Comparison of ENCODE assay signal across 15 cellular contexts in the genomic region with DNA sequence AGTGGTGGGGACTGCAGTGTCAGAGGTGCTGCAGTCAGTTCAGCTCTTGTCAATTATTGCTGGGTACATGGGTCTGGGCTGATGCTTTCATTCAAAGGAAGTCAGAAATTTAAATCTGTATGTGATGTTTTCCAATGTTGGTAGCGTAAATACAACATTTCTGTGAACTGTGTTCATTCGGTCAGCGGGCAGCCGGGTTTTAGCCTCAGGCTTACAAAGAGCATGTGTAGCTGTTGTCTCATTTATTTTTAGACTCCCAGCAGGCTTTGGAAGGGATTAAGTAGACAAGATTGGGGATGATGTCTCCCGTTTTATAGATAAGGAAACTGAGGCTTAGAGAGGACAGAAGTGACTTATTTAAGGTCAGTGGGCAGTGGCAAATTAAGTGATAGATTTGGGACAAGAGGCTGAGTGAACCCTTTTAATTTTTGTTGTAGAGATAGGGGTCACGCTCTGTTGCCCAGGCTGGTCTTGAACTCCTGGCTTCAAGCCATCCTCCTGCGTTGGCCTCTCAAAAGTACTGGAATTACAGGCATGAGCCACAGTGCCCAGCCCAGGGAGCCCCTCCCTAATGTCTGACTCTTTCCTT. TPM values are rescaled to one million over a fixed set of nuclear protein-coding genes. Genes with fewer than 3 reads are reported as not detected.
"Had no signal": no experiment of that assay in that cellular context is flagged by ENCODE, and none has a peak within 500 bp of the region (broad histone marks: within the 10 kb centered on the region; RNA-seq: fewer than 3 reads in every experiment).

No MANE protein-coding gene starts in this region.

- H3K4me3 Mint-ChIP-seq: activated naive CD8-positive, alpha-beta T cell treated with anti-CD3 and anti-CD28 coated beads for 36 hours; activated T-cell treated with anti-CD3 and anti-CD28 coated beads, Interleukin-2, amount 50 U/mL, for 24 hours; naive thymus-derived CD8-positive, alpha-beta T cell; stimulated activated naive CD8-positive, alpha-beta T cell treated with anti-CD3 and anti-CD28 coated beads, Interleukin-15, Interleukin-2, amounts not matched to agents 100 ng/mL and 50 ng/mL, for 24 hours had no signal

- H3K4me1 Mint-ChIP-seq: naive thymus-derived CD8-positive, alpha-beta T cell had no signal

- H3K4me3 ChIP-seq: breast epithelium, coronary artery, lower lobe of right lung, prostate gland, thyroid gland had no signal

- H3K27ac Mint-ChIP-seq: activated naive CD8-positive, alpha-beta T cell treated with anti-CD3 and anti-CD28 coated beads for 36 hours; activated T-cell treated with anti-CD3 and anti-CD28 coated beads, Interleukin-2, amount 50 U/mL, for 24 hours; activated T-helper 2 cell treated with anti-CD3 and anti-CD28 coated beads, Interferon-gamma antibody, Interleukin-2, Interleukin-4, amounts not matched to agents 10 μg/mL and 5 μg/mL and 100 μg/mL, durations not matched to agents 14 hours and 24 hours and 36 hours; stimulated activated naive CD8-positive, alpha-beta T cell treated with anti-CD3 and anti-CD28 coated beads, Interleukin-15, Interleukin-2, amounts not matched to agents 100 ng/mL and 50 ng/mL, for 24 hours had no signal

- H3K9me3 Mint-ChIP-seq: activated naive CD8-positive, alpha-beta T cell treated with anti-CD3 and anti-CD28 coated beads for 36 hours; activated T-cell treated with anti-CD3 and anti-CD28 coated beads, Interleukin-2, amount 50 U/mL, for 24 hours; activated T-helper 2 cell treated with anti-CD3 and anti-CD28 coated beads, Interferon-gamma antibody, Interleukin-2, Interleukin-4, amounts not matched to agents 10 μg/mL and 5 μg/mL and 100 μg/mL, durations not matched to agents 14 hours and 24 hours and 36 hours; naive thymus-derived CD8-positive, alpha-beta T cell; stimulated activated naive CD8-positive, alpha-beta T cell treated with anti-CD3 and anti-CD28 coated beads, Interleukin-15, Interleukin-2, amounts not matched to agents 100 ng/mL and 50 ng/mL, for 24 hours had no signal

- H3K36me3 Mint-ChIP-seq: activated naive CD8-positive, alpha-beta T cell treated with anti-CD3 and anti-CD28 coated beads for 36 hours; naive thymus-derived CD8-positive, alpha-beta T cell had no signal

- H3K4me1 ChIP-seq: breast epithelium, lower lobe of right lung, prostate gland had no signal

- H3K27ac ChIP-seq: breast epithelium, coronary artery, lower lobe of right lung, prostate gland had no signal

- H3K36me3 ChIP-seq: breast epithelium, lower lobe of right lung, prostate gland, thyroid gland had no signal

- H3K9me3 ChIP-seq: breast epithelium, lower lobe of right lung, prostate gland, thyroid gland had no signal

- H3K27me3 ChIP-seq: breast epithelium, thyroid gland had no signal

- H3K27me3 Mint-ChIP-seq: activated naive CD8-positive, alpha-beta T cell treated with anti-CD3 and anti-CD28 coated beads for 36 hours; activated T-cell treated with anti-CD3 and anti-CD28 coated beads, Interleukin-2, amount 50 U/mL, for 24 hours; stimulated activated naive CD8-positive, alpha-beta T cell treated with anti-CD3 and anti-CD28 coated beads, Interleukin-15, Interleukin-2, amounts not matched to agents 100 ng/mL and 50 ng/mL, for 24 hours had no signal

- DNase-seq: cerebellar nuclear complex had no signal

RNA-seq across cellular contexts. Expression of gene AQP8, which starts 8.1 kb away (rescaled TPM):
- total RNA-seq: activated naive CD8-positive, alpha-beta T cell treated with anti-CD3 and anti-CD28 coated beads for 36 hours; activated T-helper 2 cell treated with anti-CD3 and anti-CD28 coated beads, Interferon-gamma antibody, Interleukin-2, Interleukin-4, amounts not matched to agents 10 μg/mL and 5 μg/mL and 100 μg/mL, durations not matched to agents 14 hours and 24 hours and 36 hours; epithelial cell of proximal tubule; fibroblast of villous mesenchyme; naive thymus-derived CD8-positive, alpha-beta T cell; osteocyte; thyroid gland had no signal
- polyA plus RNA-seq: keratinocyte; naive thymus-derived CD8-positive, alpha-beta T cell had no signal
